In the genomic region with DNA sequence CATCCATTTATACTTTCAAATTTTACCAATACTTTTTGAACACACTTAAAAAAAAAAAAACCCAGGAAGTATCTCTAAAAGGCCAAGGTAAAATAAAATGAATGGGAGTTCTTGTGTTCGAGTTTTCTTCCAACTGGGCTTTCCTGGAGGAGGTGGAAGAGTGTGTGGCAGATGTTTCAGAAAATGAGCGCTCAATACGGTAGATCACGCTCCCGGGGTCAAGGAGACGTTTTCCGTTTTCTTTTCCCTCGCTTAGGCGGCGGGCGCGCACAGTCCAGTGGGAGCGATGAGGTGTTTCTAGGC, we compare ENCODE assay signal across 8 cellular contexts. TPM values are rescaled to one million over a fixed set of nuclear protein-coding genes. Genes with fewer than 3 reads are reported as not detected.
A peak's percentile ranks its signal among the peaks of the same experiment; 100 is the strongest.
DNase-seq lines count a peak whose midpoint lies in the region; ATAC-seq and TF ChIP-seq lines count a peak whose summit lies in the region.

No MANE protein-coding gene starts in this region.

- DNase-seq in Peyer's patch (no peak), epithelial cell of proximal tubule (ENCODE audit: low read depth) (no peak), prostate gland (ENCODE audit: low spot score) (no peak), SIG-M5 (lab: John Stamatoyannopoulos, UW) (no peak), GM19238 (ENCODE audit: insufficient read length, low spot score) (no peak), ecto neural progenitor cell (ENCODE audit: low spot score) (no peak)

- H3K27ac ChIP-seq in DOHH2 (ENCODE audit: low read depth, low read length) (no peak overlapping the region), Peyer's patch (peak overlapping the region in 3 of 4 donors; percentile 44 to 96 (median 93)), prostate gland (peak overlapping the region; percentile 96 to 98)

- H3K4me1 ChIP-seq in DOHH2 (ENCODE audit: control insufficient read depth, low read length) (peaks cover 23% of the 10 kb centered on the region), Peyer's patch (peaks cover 0 to 19% (median 3%) of the 10 kb centered on the region in 4 donors), prostate gland (replicated peaks) (no peaks in the 10 kb centered on the region)

- TF ChIP-seq POLR2A in Peyer's patch (IDR thresholded peaks at IDR 0.05): no peak
- TF ChIP-seq POLR2A in prostate gland (IDR thresholded peaks at IDR 0.05): no peak

- H3K27me3 ChIP-seq in DOHH2 (ENCODE audit: control insufficient read depth, low read length): no peaks in the 10 kb centered on the region
- no peaks in the 10 kb centered on the region for H3K27me3 ChIP-seq in Peyer's patch
- H3K27me3 ChIP-seq in prostate gland (replicated peaks; ENCODE audit: insufficient read depth): no peaks in the 10 kb centered on the region

- no peaks in the 10 kb centered on the region for H3K9me2 ChIP-seq in DOHH2 (replicated peaks; ENCODE audit: control insufficient read depth, low read length)

- H3K36me3 ChIP-seq in DOHH2 (ENCODE audit: control insufficient read depth, low read length) (peaks cover 3% of the 10 kb centered on the region; the same call in 1 of the 2 replicates), Peyer's patch (peaks cover 0 to 10% (median 0%) of the 10 kb centered on the region in 3 donors), prostate gland (no peaks in the 10 kb centered on the region)

- H4K20me1 ChIP-seq in DOHH2 (ENCODE audit: control insufficient read depth, insufficient read depth, low read depth, low read length): no peaks in the 10 kb centered on the region

- peaks cover 42% of the 10 kb centered on the region for H3K79me2 ChIP-seq in DOHH2 (ENCODE audit: control insufficient read depth, low read length)

- H3K4me2 ChIP-seq in DOHH2 (ENCODE audit: low read length): peak overlapping the region; percentile 76

- H3F3A ChIP-seq in DOHH2 (ENCODE audit: control insufficient read depth, insufficient read depth): peaks cover 7% of the 10 kb centered on the region

- no peaks in the 10 kb centered on the region for H3K9me3 ChIP-seq in DOHH2 (ENCODE audit: control insufficient read depth, insufficient read depth, low read length)
- H3K9me3 ChIP-seq in Peyer's patch: no peaks in the 10 kb centered on the region
- H3K9me3 ChIP-seq in prostate gland: no peaks in the 10 kb centered on the region

- whole genome bisulfite sequencing in prostate gland: 1% methylated on average over 13 of the region's 13 CpGs

- ATAC-seq in esophagus mucosa: no peak

- peak overlapping the region; percentile 66 for H3K4me3 ChIP-seq in DOHH2 (ENCODE audit: low read length)
- H3K4me3 ChIP-seq in Peyer's patch: peak overlapping the region in 3 of 4 donors; percentile 32 to 99 (median 87)
- H3K4me3 ChIP-seq in epithelial cell of proximal tubule (ENCODE audit: low read depth, low read length): peak overlapping the region; percentile 41
- peak overlapping the region in 1 of 2 donors; percentile 96 for H3K4me3 ChIP-seq in prostate gland

- intact Hi-C loops in prostate gland (cut with DNase I): loop anchor here (2.0 to 5.0 kb wide), 5 partner anchors 77 to 180 kb away; a partner anchor contains a TSS

- TF ChIP-seq CTCF in DOHH2 (IDR thresholded peaks at IDR 0.05; ENCODE audit: low read depth, low read length, poor library complexity, severe bottlenecking) (no peak), Peyer's patch (IDR thresholded peaks at IDR 0.05) (no peak), epithelial cell of proximal tubule (conservative IDR thresholded peaks at IDR 0.05; ENCODE audit: low read depth, low read length) (no peak), prostate gland (IDR thresholded peaks at IDR 0.05) (no peak)

RNA-seq across cellular contexts. Expression of a gene that starts 0.5 kb away (rescaled TPM):
- total RNA-seq in Peyer's patch (100 to 1,000 TPM in 1 of 4 donors, 10 to 100 TPM in 3; 40.3 to 102 (median 67.8) TPM), epithelial cell of proximal tubule (30.8 and 39.3 TPM in 2 replicates), prostate gland (10 to 100 TPM; 49.0 to 68.1 TPM), esophagus mucosa (38.1 TPM)

RNA-seq across cellular contexts. Expression of a gene that starts 35.2 kb away (rescaled TPM):
- total RNA-seq in Peyer's patch: 1 to 10 TPM in 1 of 4 donors, not detected in 3; 2.3 TPM
- 11.8 and 24.3 TPM in 2 replicates for total RNA-seq in epithelial cell of proximal tubule
- 10 to 100 TPM in 1 of 2 donors, 1 to 10 TPM in 1; 5.9 to 23.5 TPM for total RNA-seq in prostate gland
- total RNA-seq in esophagus mucosa: 13.4 TPM
